27 cellular contexts compared by ENCODE assay signal in the genomic region with DNA sequence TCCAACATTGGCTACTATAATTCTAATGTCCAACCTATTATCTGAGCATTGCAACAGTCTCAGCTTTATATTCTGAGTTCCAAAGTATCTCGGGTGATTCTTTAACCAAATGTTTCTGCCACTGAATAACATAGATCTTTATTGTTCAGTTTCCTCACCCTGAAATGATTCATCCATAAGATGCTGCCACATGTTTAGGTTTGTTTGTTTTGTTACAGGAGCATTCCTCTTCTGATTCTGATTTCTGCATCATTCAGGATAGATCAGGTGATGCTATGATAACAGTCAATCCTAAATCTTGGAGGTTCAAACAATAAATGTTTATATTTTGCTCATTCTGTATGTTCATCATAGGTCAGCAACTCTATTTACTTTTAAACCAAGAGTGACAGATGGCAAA.
"Had no signal": no experiment of that assay in that cellular context is flagged by ENCODE, and none has a peak within 500 bp of the region (broad histone marks: within the 10 kb centered on the region; RNA-seq: fewer than 3 reads in every experiment).

No MANE protein-coding gene starts in this region.

- H3K27ac ChIP-seq: ascending aorta, body of pancreas, Peyer's patch, VCaP had no signal

- H3K9me3 ChIP-seq: ascending aorta, body of pancreas, Peyer's patch had no signal

- H3K36me3 ChIP-seq: ascending aorta, Peyer's patch had no signal

- DNase-seq: activated CD4-positive, alpha-beta T cell treated with anti-CD3 and anti-CD28 coated beads for 36 hours; activated CD8-positive, alpha-beta memory T cell treated with anti-CD3 and anti-CD28 coated beads, Interleukin-2, amount 50 U/mL, for 48 hours; activated CD8-positive, alpha-beta T cell treated with anti-CD3 and anti-CD28 coated beads, Interleukin-2, amount 10 ng/mL, durations not matched to agents 7 days and 5 days; activated effector memory CD4-positive, alpha-beta T cell treated with Interleukin-2 at 50 U/mL for 16 hours; activated naive CD4-positive, alpha-beta T cell; activated naive CD8-positive, alpha-beta T cell treated with anti-CD3 and anti-CD28 coated beads, Interleukin-2, amount 50 U/mL, for 24 hours; activated T-cell treated with anti-CD3 and anti-CD28 coated beads, Interleukin-2, amount 50 U/mL, for 1 hour; amniotic stem cell; body of pancreas; cerebellar nuclear complex; Karpas-422; NCI-H1105 treated with DMSO at 0.1 percent for 48 hours; NCI-H1436 treated with DMSO at 0.1 percent for 48 hours; NCI-H187; NCI-H2081; NCI-H510A treated with DMSO at 0.1 percent for 48 hours; NCI-H69; NK-92 treated with Interleukin-12 subunit alpha and Interleukin-12 subunit beta, amount 100 ng/mL, for 24 hours; OCI-M1; Peyer's patch; SHP77 treated with DMSO at 0.1 percent for 48 hours; T-cell; T-helper 2 cell; T1000 had no signal

- H3K4me1 ChIP-seq: ascending aorta, body of pancreas, Peyer's patch had no signal

- H3K27me3 ChIP-seq: ascending aorta, body of pancreas, Peyer's patch had no signal

- ATAC-seq: activated CD4-positive, alpha-beta T cell treated with anti-CD3 and anti-CD28 coated beads for 36 hours; activated CD8-positive, alpha-beta T cell treated with anti-CD3 and anti-CD28 coated beads, Interleukin-2, amount 10 ng/mL, durations not matched to agents 7 days and 5 days; activated naive CD4-positive, alpha-beta T cell treated with anti-CD3 and anti-CD28 coated beads, Interleukin-2, amount 50 U/mL, for 72 hours; activated naive CD8-positive, alpha-beta T cell treated with anti-CD3 and anti-CD28 coated beads, Interleukin-2, amount 50 U/mL, for 24 hours; body of pancreas; T-cell had no signal

- H3K4me3 ChIP-seq: ascending aorta, body of pancreas, Peyer's patch had no signal
